ENCODE assay signal across 9 cellular contexts in the genomic region with DNA sequence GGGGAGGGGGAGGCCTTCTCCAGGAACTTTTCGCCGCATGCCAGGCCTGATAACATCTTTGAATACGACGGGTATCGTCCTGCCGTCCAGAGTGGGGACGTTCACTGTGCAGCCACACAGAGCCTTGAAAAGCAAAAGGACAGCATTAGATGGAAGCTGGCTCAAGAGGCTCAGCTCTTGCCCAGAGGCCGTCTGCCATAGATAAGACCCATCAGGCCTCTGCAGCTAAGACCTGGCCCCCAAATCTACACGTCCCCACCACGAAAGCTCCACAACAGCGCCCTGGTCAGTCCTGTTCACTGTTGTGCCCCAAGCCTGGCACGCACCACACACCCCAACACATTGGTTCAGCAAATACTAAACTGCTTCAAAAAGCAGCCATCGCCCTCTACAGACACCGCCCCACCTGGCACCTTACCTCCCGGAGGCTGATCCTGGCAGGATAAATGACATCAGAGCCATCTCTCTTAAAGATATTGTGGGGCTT. TPM values are rescaled to one million over a fixed set of nuclear protein-coding genes. Genes with fewer than 3 reads are reported as not detected.
DNase-seq lines count a peak whose midpoint lies in the region; ATAC-seq and TF ChIP-seq lines count a peak whose summit lies in the region.
"Had no signal": no experiment of that assay in that cellular context is flagged by ENCODE, and none has a peak within 500 bp of the region (broad histone marks: within the 10 kb centered on the region; RNA-seq: fewer than 3 reads in every experiment).

No MANE protein-coding gene starts in this region.

- peak overlapping the region; percentile 96 to 97 for H3K4me3 ChIP-seq in right atrium auricular region

- peaks cover 0 to 43% of the 10 kb centered on the region in 2 donors for H3K4me1 ChIP-seq in right atrium auricular region

- no peaks in the 10 kb centered on the region for H3K9me3 ChIP-seq in right atrium auricular region

- no TSS peak for BruUV-seq in MCF 10A (replicated peaks; lab: Mats Ljungman, UMichigan)

- POLR2A ChIA-PET in MCF 10A (lab: Yijun Ruan, JAX) = interaction anchor here (0.6 to 15.7 kb wide), 15 partner anchors 11 to 663 kb away, joined by 3 to 203 read pairs (median 5); partner anchors contain the start of genes ADGRE5, GIPC1 and TECR

- H3K9me3 Mint-ChIP-seq in MCF 10A (ENCODE audit: unreplicated experiment) = no peaks in the 10 kb centered on the region
- H3K9me3 Mint-ChIP-seq in mesothelial cell of epicardium = no peaks in the 10 kb centered on the region

- peak overlapping the region; percentile 97 for H3K27ac Mint-ChIP-seq in MCF 10A (ENCODE audit: low read depth, unreplicated experiment)
- H3K27ac Mint-ChIP-seq in mesothelial cell of epicardium = peak overlapping the region; percentile 95

- peaks cover 32% of the 10 kb centered on the region for H3K36me3 ChIP-seq in right atrium auricular region

- CTCF ChIA-PET in MCF 10A (lab: Yijun Ruan, JAX) = interaction anchor here (0.5 to 7.9 kb wide), 14 partner anchors 10 to 708 kb away, joined by 3 to 53 read pairs (median 4); partner anchors contain the start of gene GIPC1

- H3K36me3 Mint-ChIP-seq in MCF 10A (ENCODE audit: insufficient read depth, unreplicated experiment) = peaks cover 58% of the 10 kb centered on the region
- H3K36me3 Mint-ChIP-seq in mesothelial cell of epicardium = peaks cover 26% of the 10 kb centered on the region

- peak overlapping the region; percentile 87 for H3K4me3 Mint-ChIP-seq in MCF 10A (ENCODE audit: unreplicated experiment)
- peak overlapping the region; percentile 88 for H3K4me3 Mint-ChIP-seq in mesothelial cell of epicardium

- no peaks in the 10 kb centered on the region for H3K27me3 ChIP-seq in right atrium auricular region

- peak overlapping the region in 1 of 2 donors; percentile 100 for H3K27ac ChIP-seq in right atrium auricular region

- DNase-seq in right atrium auricular region (ENCODE audit: low spot score) (no peak), Right ventricle myocardium inferior (ENCODE audit: missing footprints) (no peak), MCF 10A (ENCODE audit: unreplicated experiment) (no peak), mesothelial cell of epicardium (ENCODE audit: low spot score in 2 of 2, unreplicated experiment in 2 of 2) (no peak), H4 (ENCODE audit: low spot score) (no peak)
- DNase-seq: GF-D8 had no signal

- no peaks in the 10 kb centered on the region for H3K27me3 Mint-ChIP-seq in MCF 10A (ENCODE audit: insufficient read depth, unreplicated experiment)
- H3K27me3 Mint-ChIP-seq in mesothelial cell of epicardium (ENCODE audit: low read depth) = no peaks in the 10 kb centered on the region

- intact Hi-C loops in Right ventricle myocardium inferior (cut with DNase I) (loop anchor here (5.0 kb wide), 1 partner anchor 56 kb away; the partner anchor contains the start of gene NDUFB7), MCF 10A (cut with micrococcal nuclease) (loop anchor here (2.0 kb wide), 1 partner anchor 35 kb away; no protein-coding TSS in a partner anchor)

- H3K4me1 Mint-ChIP-seq in MCF 10A (ENCODE audit: insufficient read depth, unreplicated experiment) = peaks cover 26% of the 10 kb centered on the region
- H3K4me1 Mint-ChIP-seq in mesothelial cell of epicardium = peaks cover 36% of the 10 kb centered on the region

- no peak for ATAC-seq in Right ventricle myocardium inferior
- no peak for ATAC-seq in HG02885 (IDR thresholded peaks at IDR 0.05; ENCODE audit: poor library complexity, unreplicated experiment)
- ATAC-seq in GM21619 (IDR thresholded peaks at IDR 0.05; ENCODE audit: unreplicated experiment) = no peak
- no peak for ATAC-seq in HG03108 (IDR thresholded peaks at IDR 0.05; ENCODE audit: unreplicated experiment)

- TF ChIP-seq CTCF in right atrium auricular region (IDR thresholded peaks at IDR 0.05) (no peak), MCF 10A (IDR thresholded peaks at IDR 0.05; ENCODE audit: unreplicated experiment) (peak; percentile 21), mesothelial cell of epicardium (IDR thresholded peaks at IDR 0.05; ENCODE audit: unreplicated experiment) (no peak)

RNA-seq across cellular contexts. Expression of gene DNAJB1, which starts 2.1 kb away (rescaled TPM):
- total RNA-seq in right atrium auricular region (10 to 100 TPM; 36.5 to 52.9 TPM), Right ventricle myocardium inferior (46.9 TPM), MCF 10A (2022) (71.6 and 97.4 TPM in 2 replicates), mesothelial cell of epicardium (106 to 113 TPM (median 110 TPM) in 3 replicates)
- 110 and 137 TPM in 2 replicates for total RNA-seq in H4 (2014; rRNA removed; shearing (Covaris generic))

RNA-seq across cellular contexts. Expression of gene TECR, which starts 13.3 kb away (rescaled TPM):
- 10 to 100 TPM; 60.3 to 63.9 TPM for total RNA-seq in right atrium auricular region
- 77.4 TPM for total RNA-seq in Right ventricle myocardium inferior
- 74.1 and 106 TPM in 2 replicates for total RNA-seq in MCF 10A (2022)
- 111 to 116 TPM (median 115 TPM) in 3 replicates for total RNA-seq in mesothelial cell of epicardium
- total RNA-seq in H4 (2014; rRNA removed; shearing (Covaris generic)) = 80.7 and 124 TPM in 2 replicates

RNA-seq across cellular contexts. Expression of gene GIPC1, which starts 20.2 kb away (rescaled TPM):
- total RNA-seq in right atrium auricular region = 10 to 100 TPM; 49.6 to 58.2 TPM
- 50.0 TPM for total RNA-seq in Right ventricle myocardium inferior
- 107 and 108 TPM in 2 replicates for total RNA-seq in MCF 10A (2022)
- 108 to 111 TPM (median 111 TPM) in 3 replicates for total RNA-seq in mesothelial cell of epicardium
- 36.5 and 62.6 TPM in 2 replicates for total RNA-seq in H4 (2014; rRNA removed; shearing (Covaris generic))

RNA-seq across cellular contexts. Expression of gene PTGER1, which starts 40.9 kb away (rescaled TPM):
- total RNA-seq in right atrium auricular region = not detected
- total RNA-seq in Right ventricle myocardium inferior = not detected
- 0.29 and 0.42 TPM in 2 replicates for total RNA-seq in MCF 10A (2022)
- 2.8 to 3.5 TPM (median 2.8 TPM) in 3 replicates for total RNA-seq in mesothelial cell of epicardium
- total RNA-seq in H4 (2014; rRNA removed; shearing (Covaris generic)) = not detected in 2 replicates

RNA-seq across cellular contexts. Expression of gene NDUFB7, which starts 55.8 kb away (rescaled TPM):
- 100 to 1,000 TPM; 593 to 729 TPM for total RNA-seq in right atrium auricular region
- 529 TPM for total RNA-seq in Right ventricle myocardium inferior
- 153 and 165 TPM in 2 replicates for total RNA-seq in MCF 10A (2022)
- total RNA-seq in mesothelial cell of epicardium = 117 to 122 TPM (median 119 TPM) in 3 replicates
- total RNA-seq in H4 (2014; rRNA removed; shearing (Covaris generic)) = 268 and 303 TPM in 2 replicates
